Comparison of ENCODE assay signal across 1 cellular context in genomic region chr19:16159655-16160054, GRCh38.
TF ChIP-seq lines count a peak whose summit lies in the region.

No MANE protein-coding gene starts in this region.

TF ChIP-seq in GM12878, 131 proteins besides CTCF, POLR2A, EP300 and RAD21:
- TF ChIP-seq TCF12 (IDR thresholded peaks at IDR 0.05; ENCODE audit: low read depth, low read length) (no peak), NFYA (IDR thresholded peaks at IDR 0.05; ENCODE audit: borderline replicate concordance, low read depth, low read length) (no peak), TCF7 (IDR thresholded peaks at IDR 0.05; ENCODE audit: borderline replicate concordance) (no peak), SMAD1 (IDR thresholded peaks at IDR 0.05; ENCODE audit: low read depth, partially characterized antibody) (no peak), MAX (IDR thresholded peaks at IDR 0.05; ENCODE audit: low read depth, low read length) (no peak), FOXK2 (IDR thresholded peaks at IDR 0.05) (no peak), EZH2 (IDR thresholded peaks at IDR 0.05; ENCODE audit: borderline replicate concordance, control insufficient read depth, low read depth, low read length) (no peak), MXI1 (IDR thresholded peaks at IDR 0.05; ENCODE audit: low read depth, low read length) (no peak), ASH2L (IDR thresholded peaks at IDR 0.05; ENCODE audit: borderline replicate concordance, low read depth) (no peak), MTA2 (IDR thresholded peaks at IDR 0.05; ENCODE audit: low read depth) (no peak), CHD2 (IDR thresholded peaks at IDR 0.05; ENCODE audit: borderline replicate concordance, low read depth, low read length) (no peak), SMAD5 (IDR thresholded peaks at IDR 0.05; ENCODE audit: low read depth) (no peak), STAT1 (conservative IDR thresholded peaks at IDR 0.05) (no peak), BHLHE40 (IDR thresholded peaks at IDR 0.05; ENCODE audit: borderline replicate concordance in 1 of 2, low read depth in 2 of 2, low read length in 1 of 2) (no peak), MLLT1 (IDR thresholded peaks at IDR 0.05) (no peak), EGR1 (IDR thresholded peaks at IDR 0.05; ENCODE audit: borderline replicate concordance in 1 of 2, low read depth in 2 of 2, low read length in 2 of 2) (no peak), ATF7 (IDR thresholded peaks at IDR 0.05; ENCODE audit: low read depth) (no peak), ELK1 (IDR thresholded peaks at IDR 0.05; ENCODE audit: low read depth, low read length) (no peak), LARP7 (IDR thresholded peaks at IDR 0.05) (no peak), ZBTB40 (IDR thresholded peaks at IDR 0.05; ENCODE audit: borderline replicate concordance) (no peak)
